Comparison of ENCODE assay signal across 2 cellular contexts in the genomic region with DNA sequence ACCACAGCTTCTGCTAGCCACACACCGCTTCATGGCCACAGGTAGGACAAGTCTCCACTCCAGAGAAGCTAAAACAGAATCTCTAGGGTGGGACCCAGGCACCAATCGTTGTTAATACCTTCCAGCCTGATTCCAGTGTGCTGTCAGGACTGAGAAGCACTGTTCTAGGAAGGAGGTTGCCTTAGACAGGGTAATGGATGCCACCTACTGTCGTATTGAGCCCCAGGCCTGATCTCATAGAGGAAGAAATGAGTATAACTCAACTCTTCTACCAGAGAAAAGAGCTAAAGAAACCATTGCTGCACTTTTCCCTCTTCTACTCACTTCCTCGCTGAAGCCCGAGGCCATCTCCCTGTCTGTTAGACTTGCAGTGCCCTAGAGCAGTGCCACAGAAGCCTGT.
TF ChIP-seq lines count a peak whose summit lies in the region.

No MANE protein-coding gene starts in this region.

TF ChIP-seq in SK-N-SH treated with all-trans-retinoic acid at 6 μM for 48 hours, 23 proteins besides CTCF, POLR2A, EP300 and RAD21:
- TF ChIP-seq ARNTL (CRISPR knock-in tag; IDR thresholded peaks at IDR 0.05; ENCODE audit: borderline replicate concordance, low read depth) (no peak), ESRRG (CRISPR knock-in tag; IDR thresholded peaks at IDR 0.05) (no peak), ISL1 (CRISPR knock-in tag; IDR thresholded peaks at IDR 0.05) (no peak), ZNF70 (CRISPR knock-in tag; IDR thresholded peaks at IDR 0.05) (no peak), TCF4 (CRISPR knock-in tag; IDR thresholded peaks at IDR 0.05; ENCODE audit: borderline replicate concordance) (no peak), RARB (CRISPR knock-in tag; IDR thresholded peaks at IDR 0.05) (no peak), ZNF565 (CRISPR knock-in tag; conservative IDR thresholded peaks at IDR 0.05; ENCODE audit: low read depth) (no peak), CSDC2 (CRISPR knock-in tag; IDR thresholded peaks at IDR 0.05) (no peak), GLIS3 (CRISPR knock-in tag; IDR thresholded peaks at IDR 0.05) (no peak), ZC3H10 (CRISPR knock-in tag; IDR thresholded peaks at IDR 0.05) (no peak), TOX (CRISPR knock-in tag; IDR thresholded peaks at IDR 0.05; ENCODE audit: borderline replicate concordance) (no peak), ZFP3 (CRISPR knock-in tag; IDR thresholded peaks at IDR 0.05) (no peak), BACH2 (CRISPR knock-in tag; IDR thresholded peaks at IDR 0.05; ENCODE audit: borderline replicate concordance) (no peak), ZFP30 (CRISPR knock-in tag; IDR thresholded peaks at IDR 0.05) (no peak), PPARA (CRISPR knock-in tag; IDR thresholded peaks at IDR 0.05; ENCODE audit: borderline replicate concordance) (no peak), ZNF8 (CRISPR knock-in tag; IDR thresholded peaks at IDR 0.05) (no peak)
- TF ChIP-seq, protein P1, sequence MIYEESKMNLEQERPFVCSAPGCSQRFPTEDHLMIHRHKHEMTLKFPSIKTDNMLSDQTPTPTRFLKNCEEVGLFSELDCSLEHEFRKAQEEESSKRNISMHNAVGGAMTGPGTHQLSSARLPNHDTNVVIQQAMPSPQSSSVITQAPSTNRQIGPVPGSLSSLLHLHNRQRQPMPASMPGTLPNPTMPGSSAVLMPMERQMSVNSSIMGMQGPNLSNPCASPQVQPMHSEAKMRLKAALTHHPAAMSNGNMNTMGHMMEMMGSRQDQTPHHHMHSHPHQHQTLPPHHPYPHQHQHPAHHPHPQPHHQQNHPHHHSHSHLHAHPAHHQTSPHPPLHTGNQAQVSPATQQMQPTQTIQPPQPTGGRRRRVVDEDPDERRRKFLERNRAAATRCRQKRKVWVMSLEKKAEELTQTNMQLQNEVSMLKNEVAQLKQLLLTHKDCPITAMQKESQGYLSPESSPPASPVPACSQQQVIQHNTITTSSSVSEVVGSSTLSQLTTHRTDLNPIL (CRISPR knock-in tag; IDR thresholded peaks at IDR 0.05; ENCODE audit: low read depth): no peak
- TF ChIP-seq, protein P2, sequence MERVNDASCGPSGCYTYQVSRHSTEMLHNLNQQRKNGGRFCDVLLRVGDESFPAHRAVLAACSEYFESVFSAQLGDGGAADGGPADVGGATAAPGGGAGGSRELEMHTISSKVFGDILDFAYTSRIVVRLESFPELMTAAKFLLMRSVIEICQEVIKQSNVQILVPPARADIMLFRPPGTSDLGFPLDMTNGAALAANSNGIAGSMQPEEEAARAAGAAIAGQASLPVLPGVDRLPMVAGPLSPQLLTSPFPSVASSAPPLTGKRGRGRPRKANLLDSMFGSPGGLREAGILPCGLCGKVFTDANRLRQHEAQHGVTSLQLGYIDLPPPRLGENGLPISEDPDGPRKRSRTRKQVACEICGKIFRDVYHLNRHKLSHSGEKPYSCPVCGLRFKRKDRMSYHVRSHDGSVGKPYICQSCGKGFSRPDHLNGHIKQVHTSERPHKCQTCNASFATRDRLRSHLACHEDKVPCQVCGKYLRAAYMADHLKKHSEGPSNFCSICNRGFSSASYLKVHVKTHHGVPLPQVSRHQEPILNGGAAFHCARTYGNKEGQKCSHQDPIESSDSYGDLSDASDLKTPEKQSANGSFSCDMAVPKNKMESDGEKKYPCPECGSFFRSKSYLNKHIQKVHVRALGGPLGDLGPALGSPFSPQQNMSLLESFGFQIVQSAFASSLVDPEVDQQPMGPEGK (CRISPR knock-in tag; IDR thresholded peaks at IDR 0.05; ENCODE audit: borderline replicate concordance): no peak
- TF ChIP-seq, protein P3, sequence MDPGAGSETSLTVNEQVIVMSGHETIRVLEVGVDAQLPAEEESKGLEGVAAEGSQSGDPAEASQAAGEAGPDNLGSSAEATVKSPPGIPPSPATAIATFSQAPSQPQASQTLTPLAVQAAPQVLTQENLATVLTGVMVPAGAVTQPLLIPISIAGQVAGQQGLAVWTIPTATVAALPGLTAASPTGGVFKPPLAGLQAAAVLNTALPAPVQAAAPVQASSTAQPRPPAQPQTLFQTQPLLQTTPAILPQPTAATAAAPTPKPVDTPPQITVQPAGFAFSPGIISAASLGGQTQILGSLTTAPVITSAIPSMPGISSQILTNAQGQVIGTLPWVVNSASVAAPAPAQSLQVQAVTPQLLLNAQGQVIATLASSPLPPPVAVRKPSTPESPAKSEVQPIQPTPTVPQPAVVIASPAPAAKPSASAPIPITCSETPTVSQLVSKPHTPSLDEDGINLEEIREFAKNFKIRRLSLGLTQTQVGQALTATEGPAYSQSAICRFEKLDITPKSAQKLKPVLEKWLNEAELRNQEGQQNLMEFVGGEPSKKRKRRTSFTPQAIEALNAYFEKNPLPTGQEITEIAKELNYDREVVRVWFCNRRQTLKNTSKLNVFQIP (CRISPR knock-in tag; IDR thresholded peaks at IDR 0.05; ENCODE audit: borderline replicate concordance, low read depth): no peak
- TF ChIP-seq, protein P4, sequence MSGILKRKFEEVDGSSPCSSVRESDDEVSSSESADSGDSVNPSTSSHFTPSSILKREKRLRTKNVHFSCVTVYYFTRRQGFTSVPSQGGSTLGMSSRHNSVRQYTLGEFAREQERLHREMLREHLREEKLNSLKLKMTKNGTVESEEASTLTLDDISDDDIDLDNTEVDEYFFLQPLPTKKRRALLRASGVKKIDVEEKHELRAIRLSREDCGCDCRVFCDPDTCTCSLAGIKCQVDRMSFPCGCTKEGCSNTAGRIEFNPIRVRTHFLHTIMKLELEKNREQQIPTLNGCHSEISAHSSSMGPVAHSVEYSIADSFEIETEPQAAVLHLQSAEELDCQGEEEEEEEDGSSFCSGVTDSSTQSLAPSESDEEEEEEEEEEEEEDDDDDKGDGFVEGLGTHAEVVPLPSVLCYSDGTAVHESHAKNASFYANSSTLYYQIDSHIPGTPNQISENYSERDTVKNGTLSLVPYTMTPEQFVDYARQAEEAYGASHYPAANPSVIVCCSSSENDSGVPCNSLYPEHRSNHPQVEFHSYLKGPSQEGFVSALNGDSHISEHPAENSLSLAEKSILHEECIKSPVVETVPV (CRISPR knock-in tag; IDR thresholded peaks at IDR 0.05): no peak

TF ChIP-seq in SK-N-SH, 30 proteins besides CTCF, POLR2A, EP300 and RAD21:
- TF ChIP-seq FOXM1 (IDR thresholded peaks at IDR 0.05; ENCODE audit: low read depth) (no peak), SMC3 (IDR thresholded peaks at IDR 0.05; ENCODE audit: low read depth, low read length) (no peak), RFX5 (IDR thresholded peaks at IDR 0.05; ENCODE audit: low read length) (no peak), MEF2A (IDR thresholded peaks at IDR 0.05; ENCODE audit: borderline replicate concordance, low read depth) (no peak), SIN3A (IDR thresholded peaks at IDR 0.05; ENCODE audit: borderline replicate concordance, low read depth, low read length) (no peak), RXRA (IDR thresholded peaks at IDR 0.05; ENCODE audit: borderline replicate concordance, low read depth) (no peak), TEAD4 (IDR thresholded peaks at IDR 0.05; ENCODE audit: borderline replicate concordance, insufficient read depth) (no peak), ELF1 (IDR thresholded peaks at IDR 0.05) (no peak), JUND (IDR thresholded peaks at IDR 0.05) (no peak), TCF12 (IDR thresholded peaks at IDR 0.05) (no peak), EZH2phosphoT487 (IDR thresholded peaks at IDR 0.05; ENCODE audit: borderline replicate concordance, low read depth) (no peak), YY1 (IDR thresholded peaks at IDR 0.05; ENCODE audit: low read depth) (no peak), FOXJ3 (CRISPR knock-in tag; IDR thresholded peaks at IDR 0.05) (no peak), GATA2 (CRISPR knock-in tag; IDR thresholded peaks at IDR 0.05) (no peak), CHD2 (IDR thresholded peaks at IDR 0.05; ENCODE audit: low read length, partially characterized antibody) (no peak), POLR2AphosphoS5 (IDR thresholded peaks at IDR 0.05; ENCODE audit: low read depth, low read length) (no peak), FOSL2 (IDR thresholded peaks at IDR 0.05; ENCODE audit: borderline replicate concordance, low read depth) (no peak)
- TF ChIP-seq, protein P5, sequence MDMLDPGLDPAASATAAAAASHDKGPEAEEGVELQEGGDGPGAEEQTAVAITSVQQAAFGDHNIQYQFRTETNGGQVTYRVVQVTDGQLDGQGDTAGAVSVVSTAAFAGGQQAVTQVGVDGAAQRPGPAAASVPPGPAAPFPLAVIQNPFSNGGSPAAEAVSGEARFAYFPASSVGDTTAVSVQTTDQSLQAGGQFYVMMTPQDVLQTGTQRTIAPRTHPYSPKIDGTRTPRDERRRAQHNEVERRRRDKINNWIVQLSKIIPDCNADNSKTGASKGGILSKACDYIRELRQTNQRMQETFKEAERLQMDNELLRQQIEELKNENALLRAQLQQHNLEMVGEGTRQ (IDR thresholded peaks at IDR 0.05; ENCODE audit: borderline replicate concordance, low read depth, low read length): no peak
- TF ChIP-seq, protein P6, sequence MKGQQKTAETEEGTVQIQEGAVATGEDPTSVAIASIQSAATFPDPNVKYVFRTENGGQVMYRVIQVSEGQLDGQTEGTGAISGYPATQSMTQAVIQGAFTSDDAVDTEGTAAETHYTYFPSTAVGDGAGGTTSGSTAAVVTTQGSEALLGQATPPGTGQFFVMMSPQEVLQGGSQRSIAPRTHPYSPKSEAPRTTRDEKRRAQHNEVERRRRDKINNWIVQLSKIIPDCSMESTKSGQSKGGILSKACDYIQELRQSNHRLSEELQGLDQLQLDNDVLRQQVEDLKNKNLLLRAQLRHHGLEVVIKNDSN (IDR thresholded peaks at IDR 0.05; ENCODE audit: borderline replicate concordance, low read depth): no peak
- TF ChIP-seq, protein P7, sequence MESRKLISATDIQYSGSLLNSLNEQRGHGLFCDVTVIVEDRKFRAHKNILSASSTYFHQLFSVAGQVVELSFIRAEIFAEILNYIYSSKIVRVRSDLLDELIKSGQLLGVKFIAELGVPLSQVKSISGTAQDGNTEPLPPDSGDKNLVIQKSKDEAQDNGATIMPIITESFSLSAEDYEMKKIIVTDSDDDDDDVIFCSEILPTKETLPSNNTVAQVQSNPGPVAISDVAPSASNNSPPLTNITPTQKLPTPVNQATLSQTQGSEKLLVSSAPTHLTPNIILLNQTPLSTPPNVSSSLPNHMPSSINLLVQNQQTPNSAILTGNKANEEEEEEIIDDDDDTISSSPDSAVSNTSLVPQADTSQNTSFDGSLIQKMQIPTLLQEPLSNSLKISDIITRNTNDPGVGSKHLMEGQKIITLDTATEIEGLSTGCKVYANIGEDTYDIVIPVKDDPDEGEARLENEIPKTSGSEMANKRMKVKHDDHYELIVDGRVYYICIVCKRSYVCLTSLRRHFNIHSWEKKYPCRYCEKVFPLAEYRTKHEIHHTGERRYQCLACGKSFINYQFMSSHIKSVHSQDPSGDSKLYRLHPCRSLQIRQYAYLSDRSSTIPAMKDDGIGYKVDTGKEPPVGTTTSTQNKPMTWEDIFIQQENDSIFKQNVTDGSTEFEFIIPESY (IDR thresholded peaks at IDR 0.05; ENCODE audit: borderline replicate concordance, low read depth): no peak
